Comparison of ENCODE assay signal across 8 cellular contexts in genomic region chr14:70073924-70074566, GRCh38.
DNase-seq lines count a peak whose midpoint lies in the region; ATAC-seq and TF ChIP-seq lines count a peak whose summit lies in the region.

No MANE protein-coding gene starts in this region.

- no peaks in the 10 kb centered on the region for H3K4me1 Mint-ChIP-seq in activated T-helper 17 cell treated with anti-CD3 and anti-CD28 coated beads, Interleukin-2, amount 50 U/mL, for 72 hours
- peaks cover 16% of the 10 kb centered on the region for H3K4me1 Mint-ChIP-seq in glutamatergic neuron (ENCODE audit: low read depth, unreplicated experiment)

- H3K27me3 Mint-ChIP-seq in activated T-helper 17 cell treated with anti-CD3 and anti-CD28 coated beads, Interleukin-2, amount 50 U/mL, for 72 hours, result peaks cover 19% of the 10 kb centered on the region
- H3K27me3 Mint-ChIP-seq in glutamatergic neuron (ENCODE audit: unreplicated experiment), result no peaks in the 10 kb centered on the region

- no peaks in the 10 kb centered on the region for H3K36me3 Mint-ChIP-seq in activated T-helper 17 cell treated with anti-CD3 and anti-CD28 coated beads, Interleukin-2, amount 50 U/mL, for 72 hours (ENCODE audit: low read depth)
- no peaks in the 10 kb centered on the region for H3K36me3 Mint-ChIP-seq in glutamatergic neuron (ENCODE audit: unreplicated experiment)

- DNase-seq in Caki2 (ENCODE audit: low read depth) (peak; percentile 16), HPDE6-E6E7 (ENCODE audit: extremely low spot score) (peak; percentile 86), NOMO-1 treated with DMSO at 0.1 percent for 48 hours (lab: John Stamatoyannopoulos, UW; ENCODE audit: unreplicated experiment) (peak; percentile 58), glutamatergic neuron (peak; percentile 79), retina (peak; percentile 44)

- ATAC-seq in activated T-helper 17 cell treated with anti-CD3 and anti-CD28 coated beads, Interleukin-2, amount 50 U/mL, for 72 hours (replicated peaks), result peak; percentile 75
- ATAC-seq in HG02840 (IDR thresholded peaks at IDR 0.05; ENCODE audit: low FRiP score, unreplicated experiment) (no peak), GM18511 (IDR thresholded peaks at IDR 0.05; ENCODE audit: unreplicated experiment) (no peak)

- in situ Hi-C loops in Caki2 (cut with HindIII; ENCODE audit: low pct_unique_long_range_greater_than_20kb, low sequenced_read_pairs), result no loop called here

- H3K9me3 Mint-ChIP-seq in activated T-helper 17 cell treated with anti-CD3 and anti-CD28 coated beads, Interleukin-2, amount 50 U/mL, for 72 hours, result no peaks in the 10 kb centered on the region
- H3K9me3 Mint-ChIP-seq in glutamatergic neuron (ENCODE audit: unreplicated experiment), result peaks cover 1% of the 10 kb centered on the region

- no peak overlapping the region for H3K27ac Mint-ChIP-seq in activated T-helper 17 cell treated with anti-CD3 and anti-CD28 coated beads, Interleukin-2, amount 50 U/mL, for 72 hours
- no peak overlapping the region for H3K27ac Mint-ChIP-seq in glutamatergic neuron (ENCODE audit: unreplicated experiment)

- peak; percentile 98 for TF ChIP-seq CTCF in glutamatergic neuron (IDR thresholded peaks at IDR 0.05; ENCODE audit: partially characterized antibody, unreplicated experiment)

- H3K4me3 Mint-ChIP-seq in activated T-helper 17 cell treated with anti-CD3 and anti-CD28 coated beads, Interleukin-2, amount 50 U/mL, for 72 hours, result no peak overlapping the region
- H3K4me3 Mint-ChIP-seq in glutamatergic neuron (ENCODE audit: unreplicated experiment), result no peak overlapping the region

Comparison
In these comparisons a context has a peak if more than half of its experiments do, and no peak if none do; other contexts are left out.
1. DNase-seq: peak in every context shown above with its lines; median percentile 86 in HPDE6-E6E7; 79 in glutamatergic neuron; 58 in NOMO-1 treated with DMSO at 0.1 percent for 48 hours; 44 in retina; 16 in Caki2.